ENCODE assay signal across 28 cellular contexts in genomic region chr2:99158599-99158998, GRCh38. TPM values are rescaled to one million over a fixed set of nuclear protein-coding genes. Genes with fewer than 3 reads are reported as not detected.
DNase-seq lines count a peak whose midpoint lies in the region; ATAC-seq and TF ChIP-seq lines count a peak whose summit lies in the region.
"Had no signal": no experiment of that assay in that cellular context is flagged by ENCODE, and none has a peak within 500 bp of the region (broad histone marks: within the 10 kb centered on the region; RNA-seq: fewer than 3 reads in every experiment).

No MANE protein-coding gene starts in this region.

- H3K36me3 Mint-ChIP-seq in activated naive CD4-positive, alpha-beta T cell treated with anti-CD3 and anti-CD28 coated beads, Interleukin-2, amount 50 U/mL, for 24 hours = peaks cover 18% of the 10 kb centered on the region
- peaks cover 22% of the 10 kb centered on the region for H3K36me3 Mint-ChIP-seq in WTC11
- peaks cover 25 to 37% of the 10 kb centered on the region in 2 donors for H3K36me3 Mint-ChIP-seq in stimulated activated naive B cell treated with anti-CD40 and anti-IgM and Interleukin-4, amounts not matched to agents 10 μg/mL and 1 μg/mL and 100 μg/mL, for 72 hours

- H3K9me2 ChIP-seq in HCT116 (ENCODE audit: insufficient read depth) = no peaks in the 10 kb centered on the region

- no peak overlapping the region for H2BK15ac ChIP-seq in mesenchymal stem cell (ENCODE audit: low read depth, poor library complexity, severe bottlenecking)

- H3K79me2 ChIP-seq in HCT116 (ENCODE audit: insufficient read depth, low read length) = peaks cover 5% of the 10 kb centered on the region; the same call in 1 of the 2 replicates

- H3K9me3 ChIP-seq in HCT116 (ENCODE audit: control insufficient read depth in 1 of 2, insufficient read depth in 1 of 2, low read depth in 1 of 2, low read length in 2 of 2) = no peaks in the 10 kb centered on the region
- H3K9me3 ChIP-seq in mesenchymal stem cell (ENCODE audit: control insufficient read depth, low read length) = no peaks in the 10 kb centered on the region
- H3K9me3 ChIP-seq: ascending aorta, stomach, tibial nerve had no signal

- ATAC-seq in HCT116 (no peak), WTC11 (peak; percentile 11; the same call in 1 of the 2 replicates), GM19351 (IDR thresholded peaks at IDR 0.05; ENCODE audit: unreplicated experiment) (no peak)
- no peak for ATAC-seq in stimulated activated naive B cell treated with anti-CD40 and anti-IgM and Interleukin-4, amounts not matched to agents 10 μg/mL and 1 μg/mL and 100 μg/mL, for 72 hours (replicated peaks)
- ATAC-seq: activated CD4-positive, CD25-positive, alpha-beta regulatory T cell treated with anti-CD3 and anti-CD28 coated beads, Interleukin-2, amount 50 U/mL, for 24 hours; HepG2; left colon; right cardiac atrium had no signal

- H3K27me3 ChIP-seq in HCT116 (ENCODE audit: insufficient read depth, low read length) (no peaks in the 10 kb centered on the region), mesenchymal stem cell (ENCODE audit: control insufficient read depth in 1 of 2, insufficient read depth in 1 of 2, low read length in 2 of 2) (no peaks in the 10 kb centered on the region)
- H3K27me3 ChIP-seq: ascending aorta, stomach, tibial nerve had no signal

- H4K20me1 ChIP-seq in HCT116 (ENCODE audit: insufficient read depth) = no peaks in the 10 kb centered on the region

- TF ChIP-seq RAD21 in HCT116 (IDR thresholded peaks at IDR 0.05; ENCODE audit: low read depth) = 0 out of 2 replicates have a peak, but pooled peaks have one; percentile 12

- WGBS in mesenchymal stem cell = 100% methylated on average over 5 of the region's 5 CpGs

- CTCF ChIA-PET in HCT116 (lab: Charles Lee) (interaction anchor here (1.1 to 1.4 kb wide), 2 partner anchors 9 to 331 kb away, joined by 3 read pairs; partner anchors contain the start of gene REV1), WTC11 (lab: Charles Lee) (interaction anchor here (0.6 to 1.9 kb wide), 6 partner anchors 8 to 156 kb away, joined by 3 to 9 read pairs (median 6); partner anchors contain the start of genes C2orf15, MITD1 and MRPL30)

- H3K14ac ChIP-seq in mesenchymal stem cell (ENCODE audit: low read length in 2 of 2) = no peak overlapping the region

- peak overlapping the region; percentile 16 for H3K27ac Mint-ChIP-seq in activated naive CD4-positive, alpha-beta T cell treated with anti-CD3 and anti-CD28 coated beads, Interleukin-2, amount 50 U/mL, for 24 hours
- H3K27ac Mint-ChIP-seq in WTC11 = no peak overlapping the region; the same call in 1 of the 2 replicates
- peak overlapping the region; percentile 43 for H3K27ac Mint-ChIP-seq in stimulated activated naive B cell treated with anti-CD40 and anti-IgM and Interleukin-4, amounts not matched to agents 10 μg/mL and 1 μg/mL and 100 μg/mL, for 72 hours
- H3K27ac Mint-ChIP-seq: nephron progenitor cell had no signal

- H3K27ac ChIP-seq in HCT116 (ENCODE audit: low read depth, low read length) (no peak overlapping the region), mesenchymal stem cell (ENCODE audit: low read length, poor library complexity, severe bottlenecking) (no peak overlapping the region)
- H3K27ac ChIP-seq: ascending aorta, HL-60, parathyroid adenoma, stomach, tibial nerve had no signal

- no peaks in the 10 kb centered on the region for H3K27me3 Mint-ChIP-seq in activated naive CD4-positive, alpha-beta T cell treated with anti-CD3 and anti-CD28 coated beads, Interleukin-2, amount 50 U/mL, for 24 hours
- no peaks in the 10 kb centered on the region; the same call in 1 of the 2 replicates for H3K27me3 Mint-ChIP-seq in WTC11 (ENCODE audit: low read depth)
- H3K27me3 Mint-ChIP-seq in stimulated activated naive B cell treated with anti-CD40 and anti-IgM and Interleukin-4, amounts not matched to agents 10 μg/mL and 1 μg/mL and 100 μg/mL, for 72 hours = no peaks in the 10 kb centered on the region

- no peak for TF ChIP-seq POLR2A in HCT116 (IDR thresholded peaks at IDR 0.05; ENCODE audit: borderline replicate concordance, extremely low read depth, insufficient read depth, insufficient read length)

- 0 out of 4 replicates have a peak, but pooled peaks cover 0 to 3% of the 10 kb centered on the region in 2 experiments for H3K36me3 ChIP-seq in HCT116 (ENCODE audit: control insufficient read depth in 1 of 2, insufficient read depth in 2 of 2, low read length in 2 of 2)
- peaks cover 0 to 56% of the 10 kb centered on the region in 2 experiments for H3K36me3 ChIP-seq in mesenchymal stem cell (ENCODE audit: control insufficient read depth in 1 of 2, insufficient read depth in 2 of 2, low read depth in 1 of 2, low read length in 2 of 2)

- H2AFZ ChIP-seq in HCT116 (ENCODE audit: low read depth, low read length, poor library complexity, severe bottlenecking) = no peak overlapping the region
- H2AFZ ChIP-seq in mesenchymal stem cell (ENCODE audit: low read depth, low read length) = no peak overlapping the region
- H2AFZ ChIP-seq: parathyroid adenoma had no signal

- H3K18ac ChIP-seq in mesenchymal stem cell (ENCODE audit: low read depth in 1 of 2, low read length in 2 of 2) = no peak overlapping the region

- H3K9ac ChIP-seq in HCT116 (ENCODE audit: low read length) (no peak overlapping the region), mesenchymal stem cell (ENCODE audit: low read length) (no peak overlapping the region)
- H3K9ac ChIP-seq: parathyroid adenoma had no signal

- peaks cover 13% of the 10 kb centered on the region for H3K79me1 ChIP-seq in mesenchymal stem cell (replicated peaks; ENCODE audit: low read length, poor library complexity, severe bottlenecking)

- intact Hi-C loops in HCT116 (cut with micrococcal nuclease) = loop anchor here (10.0 kb wide), 1 partner anchor 336 kb away; the partner anchor contains the start of gene REV1

- RAD21 ChIA-PET in HCT116 (lab: Charles Lee; ENCODE audit: low non-redundant PET in 1 of 2, low total read pairs in 2 of 2, uncharacterized antibody in 2 of 2, unreplicated experiment in 2 of 2) = no interaction called here

- no TSS peak for BruUV-seq in HCT116 (replicated peaks; lab: Mats Ljungman, UMichigan)

- no peak overlapping the region for H3K23ac ChIP-seq in mesenchymal stem cell (ENCODE audit: low read length in 2 of 2)

- TF ChIP-seq CTCF in HCT116 (IDR thresholded peaks at IDR 0.05 in 2 of 3, conservative IDR thresholded peaks at IDR 0.05 in 1 of 3; ENCODE audit: borderline replicate concordance in 1 of 3, insufficient read depth in 1 of 3, low read depth in 2 of 3, low read length in 2 of 3) (peak in 2 of 3 experiments; percentile 18 to 41; a peak in 3 of 6 replicates), WTC11 (IDR thresholded peaks at IDR 0.05) (no peak)

- H4K8ac ChIP-seq in mesenchymal stem cell (ENCODE audit: low read length) = no peak overlapping the region

- no peak overlapping the region for H3K4me3 Mint-ChIP-seq in activated naive CD4-positive, alpha-beta T cell treated with anti-CD3 and anti-CD28 coated beads, Interleukin-2, amount 50 U/mL, for 24 hours
- no peak overlapping the region for H3K4me3 Mint-ChIP-seq in WTC11
- H3K4me3 Mint-ChIP-seq in stimulated activated naive B cell treated with anti-CD40 and anti-IgM and Interleukin-4, amounts not matched to agents 10 μg/mL and 1 μg/mL and 100 μg/mL, for 72 hours = no peak overlapping the region
- H3K4me3 Mint-ChIP-seq: nephron progenitor cell had no signal

- H2BK5ac ChIP-seq in mesenchymal stem cell (ENCODE audit: low read depth, low read length, poor library complexity, severe bottlenecking) = no peak overlapping the region

- H3K4me1 Mint-ChIP-seq in activated naive CD4-positive, alpha-beta T cell treated with anti-CD3 and anti-CD28 coated beads, Interleukin-2, amount 50 U/mL, for 24 hours = peaks cover 38% of the 10 kb centered on the region
- peaks cover 21% of the 10 kb centered on the region for H3K4me1 Mint-ChIP-seq in WTC11
- H3K4me1 Mint-ChIP-seq in stimulated activated naive B cell treated with anti-CD40 and anti-IgM and Interleukin-4, amounts not matched to agents 10 μg/mL and 1 μg/mL and 100 μg/mL, for 72 hours = peaks cover 36 to 40% of the 10 kb centered on the region in 2 donors

- H3K4me2 ChIP-seq in HCT116 (ENCODE audit: low read length) (no peak overlapping the region), mesenchymal stem cell (ENCODE audit: low read length, poor library complexity, severe bottlenecking) (no peak overlapping the region)

- POLR2A ChIA-PET in HCT116 (lab: Charles Lee) = no interaction called here
- POLR2A ChIA-PET in WTC11 (lab: Charles Lee) = interaction anchor here (1.0 kb wide), 1 partner anchor 23 kb away, joined by 3 read pairs; the partner anchor contains the start of genes MITD1 and MRPL30

- H3K9me3 Mint-ChIP-seq in activated naive CD4-positive, alpha-beta T cell treated with anti-CD3 and anti-CD28 coated beads, Interleukin-2, amount 50 U/mL, for 24 hours = no peaks in the 10 kb centered on the region
- no peaks in the 10 kb centered on the region for H3K9me3 Mint-ChIP-seq in WTC11
- H3K9me3 Mint-ChIP-seq in stimulated activated naive B cell treated with anti-CD40 and anti-IgM and Interleukin-4, amounts not matched to agents 10 μg/mL and 1 μg/mL and 100 μg/mL, for 72 hours = no peaks in the 10 kb centered on the region
- H3K9me3 Mint-ChIP-seq: nephron progenitor cell had no signal

- no peak overlapping the region for H2BK12ac ChIP-seq in mesenchymal stem cell (ENCODE audit: low read length in 2 of 2)

- DNase-seq in activated naive CD4-positive, alpha-beta T cell treated with anti-CD3 and anti-CD28 coated beads, Interleukin-2, amount 50 U/mL, for 16 hours = no peak
- DNase-seq in HCT116 (ENCODE audit: low read depth, low spot score) = no peak
- no peak for DNase-seq in WTC11 (ENCODE audit: low spot score)
- no peak for DNase-seq in stimulated activated naive B cell treated with anti-CD40 and anti-IgM and Interleukin-4, amounts not matched to agents 10 μg/mL and 1 μg/mL and 100 μg/mL, for 72 hours
- DNase-seq in activated gamma-delta T cell treated with Interleukin-2 at 50 U/mL for 16 hours = no peak
- no peak for DNase-seq in mesenchymal stem cell
- DNase-seq: ACHN; activated naive CD4-positive, alpha-beta T cell; activated T-cell treated with anti-CD3 and anti-CD28 coated beads, Interleukin-2, amount 50 U/mL, for 1 hour; C1 segment of cervical spinal cord; central memory CD4-positive, alpha-beta T cell; GDM1; head of caudate nucleus; left colon; NCI-H1436; NCI-H2171; NCI-H526; nephron progenitor cell; right cardiac atrium; stomach had no signal

- H2AK5ac ChIP-seq in mesenchymal stem cell (ENCODE audit: low read length, severe bottlenecking) = no peak overlapping the region

- no peak overlapping the region for H4K91ac ChIP-seq in mesenchymal stem cell (ENCODE audit: low read length)

- no peak overlapping the region for H3K4me3 ChIP-seq in HCT116 (replicated peaks in 1 of 2; ENCODE audit: low read depth in 1 of 2, low read length in 2 of 2)
- H3K4me3 ChIP-seq in mesenchymal stem cell (ENCODE audit: insufficient read depth in 1 of 2, low read depth in 1 of 2, low read length in 2 of 2) = no peak overlapping the region
- H3K4me3 ChIP-seq: ascending aorta, stomach, tibial nerve had no signal

- peaks cover 11 to 13% of the 10 kb centered on the region in 2 experiments for H3K4me1 ChIP-seq in HCT116 (ENCODE audit: control insufficient read depth in 1 of 2, insufficient read depth in 2 of 2, low read length in 2 of 2)
- H3K4me1 ChIP-seq in mesenchymal stem cell (ENCODE audit: control insufficient read depth, insufficient read depth, low read depth, low read length) = peaks cover 2% of the 10 kb centered on the region

- H2BK120ac ChIP-seq in mesenchymal stem cell (ENCODE audit: low read depth, low read length) = no peak overlapping the region

- no peak overlapping the region for H3K4ac ChIP-seq in mesenchymal stem cell (ENCODE audit: low read depth in 1 of 2, low read length in 2 of 2)

RNA-seq across cellular contexts. Expression of gene LIPT1, which starts 3.8 kb away (rescaled TPM):
- total RNA-seq in HCT116 (2021; ENCODE audit: unreplicated experiment) (8.5 TPM), WTC11 (2021) (7.1 to 9.7 TPM (median 8.1 TPM) in 3 replicates)
- 4.5 and 6.3 TPM in 2 replicates for polyA plus RNA-seq in HCT116 (2012)
- polyA plus RNA-seq in mesenchymal stem cell (2013, experiment 1 of 2) = 4.5 TPM
- polyA plus RNA-seq in mesenchymal stem cell (2013, experiment 2 of 2) = 4.2 TPM
- total RNA-seq: ascending aorta had no signal

RNA-seq across cellular contexts. Expression of gene TSGA10, which starts 3.9 kb away (rescaled TPM):
- total RNA-seq in HCT116 (2021; ENCODE audit: unreplicated experiment) = 6.6 TPM
- 2.8 and 3.6 TPM in 2 replicates for polyA plus RNA-seq in HCT116 (2012)
- 8.9 to 9.3 TPM (median 9.1 TPM) in 3 replicates for total RNA-seq in WTC11 (2021)
- 2.4 TPM for polyA plus RNA-seq in mesenchymal stem cell (2013, experiment 1 of 2)
- polyA plus RNA-seq in mesenchymal stem cell (2013, experiment 2 of 2) = 2.2 TPM
- total RNA-seq: ascending aorta had no signal

RNA-seq across cellular contexts. Expression of gene C2orf15, which starts 17.1 kb away (rescaled TPM):
- 1.9 TPM for total RNA-seq in HCT116 (2021; ENCODE audit: unreplicated experiment)
- 1.2 and 1.5 TPM in 2 replicates for polyA plus RNA-seq in HCT116 (2012)
- 6.0 to 7.0 TPM (median 6.1 TPM) in 3 replicates for total RNA-seq in WTC11 (2021)
- 0.12 TPM for polyA plus RNA-seq in mesenchymal stem cell (2013, experiment 1 of 2)
- polyA plus RNA-seq in mesenchymal stem cell (2013, experiment 2 of 2) = 0.10 TPM

RNA-seq across cellular contexts. Expression of gene MITD1, which starts 22.3 kb away (rescaled TPM):
- 20.7 TPM for total RNA-seq in HCT116 (2021; ENCODE audit: unreplicated experiment)
- polyA plus RNA-seq in HCT116 (2012) = 12.4 and 13.3 TPM in 2 replicates
- 33.1 to 37.1 TPM (median 34.7 TPM) in 3 replicates for total RNA-seq in WTC11 (2021)
- 51.7 TPM for polyA plus RNA-seq in mesenchymal stem cell (2013, experiment 1 of 2)
- 50.2 TPM for polyA plus RNA-seq in mesenchymal stem cell (2013, experiment 2 of 2)

RNA-seq across cellular contexts. Expression of gene MRPL30, which starts 22.4 kb away (rescaled TPM):
- 38.1 TPM for total RNA-seq in HCT116 (2021; ENCODE audit: unreplicated experiment)
- 16.2 and 21.1 TPM in 2 replicates for polyA plus RNA-seq in HCT116 (2012)
- total RNA-seq in WTC11 (2021) = 28.7 to 34.9 TPM (median 33.4 TPM) in 3 replicates
- 28.8 TPM for polyA plus RNA-seq in mesenchymal stem cell (2013, experiment 1 of 2)
- 28.2 TPM for polyA plus RNA-seq in mesenchymal stem cell (2013, experiment 2 of 2)
